In the genomic region with DNA sequence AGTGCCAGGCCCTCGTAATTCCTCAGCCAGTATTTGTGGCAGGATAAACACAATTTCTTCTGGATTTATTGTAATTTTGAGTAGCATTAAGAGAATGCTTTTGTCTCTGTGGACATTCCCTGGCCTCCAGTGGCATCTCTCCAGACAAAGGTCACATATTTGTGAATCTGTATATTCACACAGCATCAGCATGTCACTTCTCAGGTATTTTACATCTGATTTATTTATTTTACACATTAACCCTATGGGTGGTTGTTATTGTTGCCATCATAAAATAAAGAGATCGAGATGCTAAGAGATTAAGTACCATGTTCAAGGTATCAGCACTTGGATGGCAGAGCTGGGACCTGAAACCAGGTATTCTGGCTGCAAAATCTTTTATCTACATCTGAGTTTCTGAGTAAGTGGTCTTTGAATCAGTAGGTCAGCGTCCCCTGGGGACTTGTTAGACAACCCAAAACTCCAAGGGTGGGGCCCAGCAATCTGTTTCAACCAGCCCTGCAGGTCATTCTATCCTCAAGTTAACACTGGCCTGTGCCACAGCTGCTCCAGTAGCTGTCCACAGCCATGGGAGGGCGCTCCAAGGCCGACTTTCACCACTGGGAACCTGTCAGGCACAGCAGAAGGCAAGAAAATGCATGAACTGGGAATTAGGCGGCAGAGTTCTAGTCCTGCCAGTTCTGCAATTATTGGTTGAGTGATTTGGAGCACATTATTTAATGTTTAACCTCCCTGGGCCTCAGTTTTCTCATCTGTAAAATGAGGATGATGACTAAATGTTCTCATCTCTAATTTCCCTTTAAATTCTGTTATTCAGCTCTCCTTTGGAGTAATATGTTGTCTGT, we compare ENCODE assay signal across 8 cellular contexts. TPM values are rescaled to one million over a fixed set of nuclear protein-coding genes. Genes with fewer than 3 reads are reported as not detected.
DNase-seq lines count a peak whose midpoint lies in the region; ATAC-seq lines count a peak whose summit lies in the region.

No MANE protein-coding gene starts in this region.

- peak; percentile 76 for DNase-seq in AG08395 (ENCODE audit: low spot score)
- peak; percentile 37 for DNase-seq in NCI-H510A (lab: John Stamatoyannopoulos, UW)
- DNase-seq in activated CD4-positive, alpha-beta T cell treated with anti-CD3 and anti-CD28 coated beads for 4 hours, result peak; percentile 71 to 74
- DNase-seq in dermis microvascular lymphatic vessel endothelial cell (ENCODE audit: low read depth in 2 of 2), result peak; percentile 64 to 82
- peak; percentile 36 for DNase-seq in medulla oblongata (ENCODE audit: extremely low spot score)
- peak; percentile 34 to 46 for DNase-seq in stimulated activated CD8-positive, alpha-beta memory T cell treated with anti-CD3 and anti-CD28 coated beads, Interleukin-4, amount 100 ng/mL, for 1 hour (ENCODE audit: low read depth in 2 of 2, low spot score in 1 of 2)

- ATAC-seq in GM21786 (IDR thresholded peaks at IDR 0.05; ENCODE audit: unreplicated experiment), result peak; percentile 56
- no peak for ATAC-seq in HG02588 (IDR thresholded peaks at IDR 0.05; ENCODE audit: unreplicated experiment)

RNA-seq across cellular contexts. Expression of a gene that starts 17.6 kb away (rescaled TPM):
- 38.6 and 56.4 TPM in 2 replicates for total RNA-seq in dermis microvascular lymphatic vessel endothelial cell
